13 cellular contexts compared by ENCODE assay signal in the genomic region with DNA sequence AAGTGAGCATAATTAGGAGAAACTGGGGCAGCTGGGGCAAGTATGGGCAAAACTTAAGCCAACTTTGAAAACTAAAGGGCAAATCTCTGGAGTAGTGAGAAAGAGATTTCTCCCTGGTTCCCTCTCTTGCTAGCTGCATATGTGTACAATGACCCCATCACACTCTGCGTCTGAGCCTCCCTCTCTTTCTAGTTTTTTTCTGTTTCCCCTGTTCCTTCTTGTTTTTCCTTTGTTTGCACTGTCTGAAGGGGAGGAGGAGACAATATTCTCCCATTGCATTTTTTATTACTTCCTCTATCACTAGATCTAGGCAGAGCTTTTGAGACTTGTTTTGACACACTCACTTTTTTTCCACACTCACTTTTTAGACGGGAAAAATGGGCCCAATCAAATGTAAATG. TPM values are rescaled to one million over a fixed set of nuclear protein-coding genes. Genes with fewer than 3 reads are reported as not detected.
"Had no signal": no experiment of that assay in that cellular context is flagged by ENCODE, and none has a peak within 500 bp of the region (broad histone marks: within the 10 kb centered on the region; RNA-seq: fewer than 3 reads in every experiment).

No MANE protein-coding gene starts in this region.

- H3K4me3 ChIP-seq: hepatocyte, lower lobe of right lung, ovary, smooth muscle cell, tibial artery, vagina had no signal

- H3K27ac ChIP-seq: brain microvascular endothelial cell, hepatocyte, lower lobe of right lung, ovary, tibial artery, vagina had no signal

- H3K36me3 ChIP-seq: brain microvascular endothelial cell, lower lobe of right lung, ovary, tibial artery, vagina had no signal

- H3K4me1 ChIP-seq: lower lobe of right lung, vagina had no signal

- DNase-seq: activated CD4-positive, alpha-beta T cell treated with anti-CD3 and anti-CD28 coated beads for 1 hour; activated CD4-positive, alpha-beta T cell treated with anti-CD3 and anti-CD28 coated beads, Interleukin-2, amount 50 U/mL, for 48 hours; activated CD8-positive, alpha-beta memory T cell treated with anti-CD3 and anti-CD28 coated beads, Interleukin-2, amount 10 ng/mL, durations not matched to agents 7 days and 5 days; activated effector memory CD4-positive, alpha-beta T cell treated with Interleukin-2 at 50 U/mL for 16 hours; activated T-cell treated with anti-CD3 and anti-CD28 coated beads, Interleukin-2, amount 50 U/mL, for 24 hours; brain microvascular endothelial cell; lower lobe of right lung; ovary; tibial artery had no signal

- ATAC-seq: activated CD8-positive, alpha-beta memory T cell treated with anti-CD3 and anti-CD28 coated beads, Interleukin-2, amount 10 ng/mL, durations not matched to agents 7 days and 5 days; natural killer cell treated with Interleukin-12 subunit alpha and Interleukin-12 subunit beta and Interleukin-15 and Interleukin-18, amount 100 ng/mL, for 72 hours had no signal

- H3K27me3 ChIP-seq: brain microvascular endothelial cell, ovary, vagina had no signal

- H3K9me3 ChIP-seq: lower lobe of right lung, ovary, tibial artery, vagina had no signal

RNA-seq across cellular contexts. Expression of a gene that starts 11.2 kb away (rescaled TPM):
- total RNA-seq: activated CD8-positive, alpha-beta memory T cell treated with anti-CD3 and anti-CD28 coated beads, Interleukin-2, amount 10 ng/mL, durations not matched to agents 7 days and 5 days; natural killer cell treated with Interleukin-12 subunit alpha and Interleukin-12 subunit beta and Interleukin-15 and Interleukin-18, amount 100 ng/mL, for 72 hours; vagina had no signal
- polyA plus RNA-seq: smooth muscle cell had no signal
